In the genomic region with DNA sequence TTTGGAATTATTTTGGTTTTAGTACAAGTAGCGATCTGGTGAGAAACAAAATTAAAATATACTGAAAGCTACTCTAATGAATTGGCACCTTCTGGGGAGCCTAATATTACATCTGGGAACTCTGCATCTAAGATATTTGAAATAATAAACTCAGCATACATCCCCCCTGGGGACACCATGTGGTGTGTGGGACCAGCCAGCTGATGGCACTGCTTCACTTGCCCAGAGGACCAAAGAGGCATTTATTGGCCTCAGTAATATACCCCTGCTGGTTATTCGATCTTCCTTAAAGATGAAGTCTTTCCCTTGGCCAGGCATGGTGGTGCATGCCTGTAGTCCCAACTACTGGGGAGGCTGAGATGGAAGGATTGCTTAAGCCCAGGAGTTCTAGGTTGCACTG, we compare ENCODE assay signal across 11 cellular contexts.
DNase-seq lines count a peak whose midpoint lies in the region; ATAC-seq and TF ChIP-seq lines count a peak whose summit lies in the region.
"Had no signal": no experiment of that assay in that cellular context is flagged by ENCODE, and none has a peak within 500 bp of the region (broad histone marks: within the 10 kb centered on the region; RNA-seq: fewer than 3 reads in every experiment).

No MANE protein-coding gene starts in this region.

- TF ChIP-seq EP300 in esophagus muscularis mucosa (IDR thresholded peaks at IDR 0.05), result no peak

- H3K27me3 ChIP-seq in esophagus muscularis mucosa (no peaks in the 10 kb centered on the region), spleen (replicated peaks in 1 of 7) (no peaks in the 10 kb centered on the region)
- H3K27me3 ChIP-seq: sigmoid colon had no signal

- H3K36me3 ChIP-seq in esophagus muscularis mucosa, result no peaks in the 10 kb centered on the region
- H3K36me3 ChIP-seq in spleen, result no peaks in the 10 kb centered on the region
- H3K36me3 ChIP-seq: sigmoid colon had no signal

- WGBS in esophagus muscularis mucosa, result 63% methylated on average over 2 of the region's 2 CpGs
- 53 to 64% (median 59%) methylated on average over 2 of the region's 2 CpGs for WGBS in spleen, 5 donors

- no peaks in the 10 kb centered on the region for H3K4me1 ChIP-seq in esophagus muscularis mucosa
- no peaks in the 10 kb centered on the region for H3K4me1 ChIP-seq in spleen
- H3K4me1 ChIP-seq: sigmoid colon had no signal

- no peak overlapping the region for H3K27ac ChIP-seq in esophagus muscularis mucosa (replicated peaks in 1 of 4)
- H3K27ac ChIP-seq in spleen, result no peak overlapping the region
- H3K27ac ChIP-seq: sigmoid colon had no signal

- H3K4me3 ChIP-seq in esophagus muscularis mucosa (no peak overlapping the region), spleen (no peak overlapping the region)
- H3K4me3 ChIP-seq: sigmoid colon had no signal

- TF ChIP-seq CTCF in esophagus muscularis mucosa (IDR thresholded peaks at IDR 0.05), result peak in 2 of 3 experiments; percentile 12 to 31
- TF ChIP-seq CTCF in spleen (IDR thresholded peaks at IDR 0.05 in 8 of 11, conservative IDR thresholded peaks at IDR 0.05 in 3 of 11), result peak in 2 of 11 experiments; percentile 7 to 21

- DNase-seq in NCI-H526 (lab: John Stamatoyannopoulos, UW) (peak; percentile 24 to 56), NCI-H526 treated with DMSO at 0.1 percent for 48 hours (lab: John Stamatoyannopoulos, UW) (no peak), NCI-H1694 treated with DMSO at 0.1 percent for 48 hours (lab: John Stamatoyannopoulos, UW) (peak; percentile 23), esophagus muscularis mucosa (ENCODE audit: extremely low spot score) (no peak), spleen (peak; percentile 25), midbrain (lab: John Stamatoyannopoulos, UW) (no peak), NCI-H1048 (lab: John Stamatoyannopoulos, UW) (no peak)
- DNase-seq: activated CD4-positive, CD25-positive, alpha-beta regulatory T cell treated with anti-CD3 and anti-CD28 coated beads, Interleukin-2, amount 50 U/mL, for 72 hours; NCI-H510A treated with DMSO at 0.1 percent for 48 hours; sigmoid colon had no signal

- no peak for TF ChIP-seq POLR2A in esophagus muscularis mucosa (IDR thresholded peaks at IDR 0.05; ENCODE audit: low read depth)
- no peak for TF ChIP-seq POLR2A in spleen (IDR thresholded peaks at IDR 0.05)

- intact Hi-C loops in esophagus muscularis mucosa (cut with DNase I) (no loop called here), spleen (cut with DNase I; ENCODE audit: low total_unique reads) (no loop called here)

- no peak for ATAC-seq in HG03135 (IDR thresholded peaks at IDR 0.05; ENCODE audit: unreplicated experiment)

- H3K9me3 ChIP-seq in esophagus muscularis mucosa (no peaks in the 10 kb centered on the region), spleen (peaks cover 0 to 9% (median 0%) of the 10 kb centered on the region in 8 donors)
- H3K9me3 ChIP-seq: sigmoid colon had no signal

Comparison
In these comparisons a context has a peak if more than half of its experiments do, and no peak if none do; other contexts are left out.
1. DNase-seq: peak in NCI-H526 (2 of 2), NCI-H1694 treated with DMSO at 0.1 percent for 48 hours (single experiment) and spleen (single experiment); none in NCI-H526 treated with DMSO at 0.1 percent for 48 hours (single experiment), esophagus muscularis mucosa (single experiment), midbrain (single experiment) and NCI-H1048 (single experiment).